In genomic region chr6:42929088-42929927, GRCh38 we compare ENCODE assay signal across 8 cellular contexts. TPM values are rescaled to one million over a fixed set of nuclear protein-coding genes. Genes with fewer than 3 reads are reported as not detected.
DNase-seq lines count a peak whose midpoint lies in the region; ATAC-seq and TF ChIP-seq lines count a peak whose summit lies in the region.

TSS of gene CNPY3 (plus strand) at chr6:42929480. CDS start at chr6:42929571, 91 bp downstream.

- TF ChIP-seq CTCF in OCI-LY3 (IDR thresholded peaks at IDR 0.05; ENCODE audit: low read depth, low read length) = no peak
- no peak for TF ChIP-seq CTCF in endothelial cell (IDR thresholded peaks at IDR 0.05; ENCODE audit: unreplicated experiment)

- no peaks in the 10 kb centered on the region for H3K9me3 Mint-ChIP-seq in endothelial cell (ENCODE audit: unreplicated experiment)

- peaks cover 37% of the 10 kb centered on the region for H3K4me1 Mint-ChIP-seq in endothelial cell (ENCODE audit: unreplicated experiment)

- H3K4me3 ChIP-seq in OCI-LY3 (ENCODE audit: low read length) = peak within 1 kb of the TSS; percentile 86

- H2AFZ ChIP-seq in OCI-LY3 (ENCODE audit: low read depth, low read length) = peak within 1 kb of the TSS; percentile 16

- H3K27me3 ChIP-seq in OCI-LY3 (ENCODE audit: low read depth, low read length) = no peaks in the 10 kb centered on the region

- peak within 1 kb of the TSS; percentile 93 for H3K4me2 ChIP-seq in OCI-LY3 (ENCODE audit: low read length)

- H3K79me2 ChIP-seq in OCI-LY3 (ENCODE audit: low read length) = peaks cover 42% of the 10 kb centered on the region

- H3K27ac ChIP-seq in OCI-LY3 (ENCODE audit: low read length) = peak within 1 kb of the TSS; percentile 95

- DNase-seq in D341Med (ENCODE audit: low spot score) (peak; percentile 93), HuH-7 (ENCODE audit: low spot score) (peak; percentile 92), endothelial cell (ENCODE audit: low spot score) (peak; percentile 90), midbrain (lab: John Stamatoyannopoulos, UW) (peak; percentile 94)
- peak; percentile 95 for DNase-seq in activated CD8-positive, alpha-beta memory T cell treated with anti-CD3 and anti-CD28 coated beads, Interleukin-2, amount 50 U/mL, for 48 hours
- DNase-seq in stimulated activated CD8-positive, alpha-beta memory T cell treated with anti-CD3 and anti-CD28 coated beads, Interleukin-2, amount 100 ng/mL, for 1 hour (ENCODE audit: low read depth in 2 of 2) = peak; percentile 87 to 90

- peaks cover 6% of the 10 kb centered on the region for H3K27me3 Mint-ChIP-seq in endothelial cell (ENCODE audit: unreplicated experiment)

- H3K36me3 ChIP-seq in OCI-LY3 (replicated peaks; ENCODE audit: low read depth, low read length) = peaks cover 35% of the 10 kb centered on the region

- H3K4me3 Mint-ChIP-seq in endothelial cell (ENCODE audit: unreplicated experiment) = peak within 1 kb of the TSS; percentile 99

- H3K36me3 Mint-ChIP-seq in endothelial cell (ENCODE audit: low read depth, unreplicated experiment) = peaks cover 11% of the 10 kb centered on the region

- peak within 1 kb of the TSS; percentile 98 for H3K27ac Mint-ChIP-seq in endothelial cell (ENCODE audit: unreplicated experiment)

- peak within 1 kb of the TSS; percentile 97 for H3K9ac ChIP-seq in OCI-LY3 (ENCODE audit: low read length)

- peaks cover 40% of the 10 kb centered on the region for H3K4me1 ChIP-seq in OCI-LY3 (ENCODE audit: low read length)

- peak; percentile 67 for ATAC-seq in GM21515 (IDR thresholded peaks at IDR 0.05; ENCODE audit: unreplicated experiment)

- peaks cover 39% of the 10 kb centered on the region for H4K20me1 ChIP-seq in OCI-LY3 (ENCODE audit: insufficient read depth, low read length)

- no peaks in the 10 kb centered on the region for H3K9me3 ChIP-seq in OCI-LY3 (ENCODE audit: insufficient read depth, low read length)

RNA-seq across cellular contexts. Expression of gene CNPY3, which starts in this region (rescaled TPM):
- 106 TPM for total RNA-seq in endothelial cell (ENCODE audit: unreplicated experiment)

Comparison
In these comparisons a context has a peak if more than half of its experiments do, and no peak if none do; other contexts are left out.
1. Peak in every context shown above with its lines: DNase-seq, ATAC-seq, H3K4me3 ChIP-seq and H3K27ac ChIP-seq.